17 cellular contexts compared by ENCODE assay signal in genomic region chr2:119630121-119630520, GRCh38.
"Had no signal": no experiment of that assay in that cellular context is flagged by ENCODE, and none has a peak within 500 bp of the region (broad histone marks: within the 10 kb centered on the region; RNA-seq: fewer than 3 reads in every experiment).

No MANE protein-coding gene starts in this region.

- H3K4me3 Mint-ChIP-seq: activated CD4-positive, alpha-beta T cell treated with anti-CD3 and anti-CD28 coated beads, Interleukin-2, amount 10 ng/mL, durations not matched to agents 7 days and 5 days; activated CD8-positive, alpha-beta T cell treated with anti-CD3 and anti-CD28 coated beads, Interleukin-2, amount 10 ng/mL, durations not matched to agents 7 days and 5 days; activated naive CD8-positive, alpha-beta T cell treated with anti-CD3 and anti-CD28 coated beads, Interleukin-2, amount 10 ng/mL, durations not matched to agents 7 days and 5 days; activated T-cell treated with anti-CD3 and anti-CD28 coated beads, Interleukin-2, amount 50 U/mL, for 24 hours; effector memory CD8-positive, alpha-beta T cell; stimulated activated naive CD8-positive, alpha-beta T cell treated with anti-CD3 and anti-CD28 coated beads, Interleukin-15, amount 100 ng/mL, for 72 hours; type B pancreatic cell had no signal

- H3K27ac ChIP-seq: body of pancreas, esophagus squamous epithelium, heart right ventricle, left lung, prostate gland, suprapubic skin had no signal

- H3K27me3 ChIP-seq: body of pancreas, esophagus squamous epithelium, left lung, suprapubic skin had no signal

- H3K4me1 Mint-ChIP-seq: activated CD4-positive, alpha-beta T cell treated with anti-CD3 and anti-CD28 coated beads, Interleukin-2, amount 10 ng/mL, durations not matched to agents 7 days and 5 days; activated naive CD8-positive, alpha-beta T cell treated with anti-CD3 and anti-CD28 coated beads, Interleukin-2, amount 10 ng/mL, durations not matched to agents 7 days and 5 days; stimulated activated naive CD8-positive, alpha-beta T cell treated with anti-CD3 and anti-CD28 coated beads, Interleukin-15, amount 100 ng/mL, for 72 hours had no signal

- H3K4me1 ChIP-seq: body of pancreas, esophagus squamous epithelium, heart right ventricle, left lung, prostate gland, suprapubic skin had no signal

- H3K36me3 ChIP-seq: esophagus squamous epithelium, heart right ventricle, left lung, prostate gland, suprapubic skin had no signal

- H3K4me3 ChIP-seq: body of pancreas, esophagus squamous epithelium, heart right ventricle, left lung, prostate gland, suprapubic skin had no signal

- H3K27me3 Mint-ChIP-seq: type B pancreatic cell had no signal

- H3K27ac Mint-ChIP-seq: activated CD4-positive, alpha-beta T cell treated with anti-CD3 and anti-CD28 coated beads, Interleukin-2, amount 10 ng/mL, durations not matched to agents 7 days and 5 days; activated CD8-positive, alpha-beta T cell treated with anti-CD3 and anti-CD28 coated beads, Interleukin-2, amount 10 ng/mL, durations not matched to agents 7 days and 5 days; activated naive CD8-positive, alpha-beta T cell treated with anti-CD3 and anti-CD28 coated beads, Interleukin-2, amount 10 ng/mL, durations not matched to agents 7 days and 5 days; activated T-cell treated with anti-CD3 and anti-CD28 coated beads, Interleukin-2, amount 50 U/mL, for 24 hours; activated T-helper 2 cell treated with anti-CD3 and anti-CD28 coated beads, Interferon-gamma antibody, Interleukin-2, Interleukin-4, amounts not matched to agents 10 μg/mL and 5 μg/mL and 100 μg/mL, durations not matched to agents 14 hours and 24 hours and 36 hours; effector memory CD8-positive, alpha-beta T cell; stimulated activated naive CD8-positive, alpha-beta T cell treated with anti-CD3 and anti-CD28 coated beads, Interleukin-15, amount 100 ng/mL, for 72 hours; type B pancreatic cell had no signal

- DNase-seq: activated CD4-positive, alpha-beta T cell treated with anti-CD3 and anti-CD28 coated beads, Interleukin-2, amount 10 ng/mL, durations not matched to agents 7 days and 5 days; activated CD8-positive, alpha-beta T cell treated with anti-CD3 and anti-CD28 coated beads, Interleukin-2, amount 10 ng/mL, durations not matched to agents 7 days and 5 days; activated naive CD4-positive, alpha-beta T cell treated with Interleukin-2 at 50 U/mL for 16 hours; activated naive CD8-positive, alpha-beta T cell treated with anti-CD3 and anti-CD28 coated beads, Interleukin-2, amount 10 ng/mL, durations not matched to agents 7 days and 5 days; activated T-cell treated with anti-CD3 and anti-CD28 coated beads, Interleukin-2, amount 50 U/mL, for 24 hours; body of pancreas; effector memory CD8-positive, alpha-beta T cell; esophagus squamous epithelium; heart right ventricle; left lung; right cardiac atrium; stimulated activated CD4-positive, alpha-beta T cell treated with anti-CD3 and anti-CD28 coated beads, Interleukin-2, amount 100 ng/mL, for 24 hours; stimulated activated naive CD8-positive, alpha-beta T cell treated with anti-CD3 and anti-CD28 coated beads, Interleukin-15, amount 100 ng/mL, for 72 hours had no signal

- H3K36me3 Mint-ChIP-seq: activated naive CD8-positive, alpha-beta T cell treated with anti-CD3 and anti-CD28 coated beads, Interleukin-2, amount 10 ng/mL, durations not matched to agents 7 days and 5 days; type B pancreatic cell had no signal

- ATAC-seq: activated CD8-positive, alpha-beta T cell treated with anti-CD3 and anti-CD28 coated beads, Interleukin-2, amount 10 ng/mL, durations not matched to agents 7 days and 5 days; body of pancreas; effector memory CD8-positive, alpha-beta T cell; heart right ventricle; left lung; right cardiac atrium; stimulated activated naive CD8-positive, alpha-beta T cell treated with anti-CD3 and anti-CD28 coated beads, Interleukin-15, amount 100 ng/mL, for 72 hours had no signal

- H3K9me3 Mint-ChIP-seq: activated CD4-positive, alpha-beta T cell treated with anti-CD3 and anti-CD28 coated beads, Interleukin-2, amount 10 ng/mL, durations not matched to agents 7 days and 5 days; activated T-cell treated with anti-CD3 and anti-CD28 coated beads, Interleukin-2, amount 50 U/mL, for 24 hours; activated T-helper 2 cell treated with anti-CD3 and anti-CD28 coated beads, Interferon-gamma antibody, Interleukin-2, Interleukin-4, amounts not matched to agents 10 μg/mL and 5 μg/mL and 100 μg/mL, durations not matched to agents 14 hours and 24 hours and 36 hours; effector memory CD8-positive, alpha-beta T cell; stimulated activated naive CD8-positive, alpha-beta T cell treated with anti-CD3 and anti-CD28 coated beads, Interleukin-15, amount 100 ng/mL, for 72 hours; type B pancreatic cell had no signal

- H3K9me3 ChIP-seq: body of pancreas, esophagus squamous epithelium, left lung, prostate gland, suprapubic skin had no signal
